Comparison of ENCODE assay signal across 8 cellular contexts in the genomic region with DNA sequence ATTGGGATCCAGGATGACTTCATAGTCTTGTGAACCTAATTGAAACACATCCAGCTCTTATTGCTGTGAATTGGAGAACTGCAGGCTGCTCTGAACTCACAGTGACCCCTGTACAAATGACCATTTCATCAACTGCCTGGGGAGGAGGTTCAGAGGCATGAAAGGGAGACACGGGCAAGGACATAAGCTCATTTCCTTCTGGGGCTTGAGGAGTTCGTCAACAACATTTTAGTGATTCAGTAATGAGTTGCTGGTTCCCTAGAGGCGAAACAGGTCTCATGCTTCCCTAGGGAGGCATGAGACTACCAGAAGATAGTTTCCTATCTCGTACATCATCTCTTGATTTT.
DNase-seq lines count a peak whose midpoint lies in the region; ATAC-seq and TF ChIP-seq lines count a peak whose summit lies in the region.

No MANE protein-coding gene starts in this region.

- intact Hi-C loops in natural killer cell (cut with micrococcal nuclease), result no loop called here
- intact Hi-C loops in mammary epithelial cell (cut with micrococcal nuclease), result no loop called here
- intact Hi-C loops in vagina (cut with DNase I), result no loop called here

- peaks cover 21 to 32% of the 10 kb centered on the region in 2 donors for H3K4me1 Mint-ChIP-seq in natural killer cell
- H3K4me1 Mint-ChIP-seq in natural killer cell treated with Interleukin-12 subunit alpha and Interleukin-12 subunit beta and Interleukin-15 and Interleukin-18, amount 100 ng/mL, for 72 hours (ENCODE audit: low read depth in 2 of 2), result peaks cover 16 to 24% of the 10 kb centered on the region in 2 donors

- H3K4me1 ChIP-seq in mammary epithelial cell (ENCODE audit: insufficient read depth, low read length) (peaks cover 6% of the 10 kb centered on the region), vagina (peaks cover 28% of the 10 kb centered on the region)

- CTCF ChIA-PET in mammary epithelial cell (lab: Charles Lee; ENCODE audit: low non-redundant PET), result no interaction called here

- H3K27ac ChIP-seq in mammary epithelial cell (ENCODE audit: insufficient read depth, low read depth, low read length) (no peak overlapping the region), vagina (peak overlapping the region; percentile 60)

- no peak overlapping the region for H3K4me3 Mint-ChIP-seq in natural killer cell
- no peak overlapping the region for H3K4me3 Mint-ChIP-seq in natural killer cell treated with Interleukin-12 subunit alpha and Interleukin-12 subunit beta and Interleukin-15 and Interleukin-18, amount 100 ng/mL, for 72 hours

- no peak overlapping the region for H2AFZ ChIP-seq in mammary epithelial cell (ENCODE audit: low read depth, low read length)

- peaks cover 1 to 9% of the 10 kb centered on the region in 2 donors for H3K27me3 Mint-ChIP-seq in natural killer cell (ENCODE audit: low read depth in 2 of 2)
- peaks cover 6 to 13% of the 10 kb centered on the region in 2 donors for H3K27me3 Mint-ChIP-seq in natural killer cell treated with Interleukin-12 subunit alpha and Interleukin-12 subunit beta and Interleukin-15 and Interleukin-18, amount 100 ng/mL, for 72 hours

- H3K36me3 Mint-ChIP-seq in natural killer cell, result no peaks in the 10 kb centered on the region
- no peaks in the 10 kb centered on the region for H3K36me3 Mint-ChIP-seq in natural killer cell treated with Interleukin-12 subunit alpha and Interleukin-12 subunit beta and Interleukin-15 and Interleukin-18, amount 100 ng/mL, for 72 hours

- H3K27me3 ChIP-seq in mammary epithelial cell (ENCODE audit: insufficient read depth, low read length) (no peaks in the 10 kb centered on the region), vagina (no peaks in the 10 kb centered on the region)

- H4K20me1 ChIP-seq in mammary epithelial cell (ENCODE audit: insufficient read depth, low read length), result no peaks in the 10 kb centered on the region

- 68% methylated on average over 4 of the region's 4 CpGs for WGBS in mammary epithelial cell (ENCODE audit: low coverage, missing lambda C conversion rate)

- peak overlapping the region in 1 of 2 donors; percentile 19 for H3K27ac Mint-ChIP-seq in natural killer cell
- peak overlapping the region in 1 of 2 donors; percentile 58 for H3K27ac Mint-ChIP-seq in natural killer cell treated with Interleukin-12 subunit alpha and Interleukin-12 subunit beta and Interleukin-15 and Interleukin-18, amount 100 ng/mL, for 72 hours

- TF ChIP-seq CTCF in natural killer cell (IDR thresholded peaks at IDR 0.05) (no peak), mammary epithelial cell (conservative IDR thresholded peaks at IDR 0.05 in 1 of 2, IDR thresholded peaks at IDR 0.05 in 1 of 2; ENCODE audit: extremely low read depth in 1 of 2, insufficient read depth in 1 of 2, low read depth in 1 of 2, low read length in 2 of 2) (no peak), vagina (IDR thresholded peaks at IDR 0.05) (no peak)

- DNase-seq in natural killer cell, result no peak
- DNase-seq in natural killer cell treated with Interleukin-12 subunit alpha and Interleukin-12 subunit beta and Interleukin-15 and Interleukin-18, amount 100 ng/mL, for 72 hours (ENCODE audit: low spot score), result no peak
- DNase-seq in mammary epithelial cell, result peak; percentile 15
- DNase-seq in lung microvascular endothelial cell (ENCODE audit: low read depth in 2 of 2), result peak; percentile 28 to 99
- DNase-seq in vagina (ENCODE audit: extremely low spot score in 2 of 2), result no peak
- DNase-seq in NCI-H1694 (lab: John Stamatoyannopoulos, UW), result no peak
- no peak for DNase-seq in NCI-H187 (lab: John Stamatoyannopoulos, UW)
- DNase-seq in DMS79 treated with DMSO at 0.1 percent for 48 hours (lab: John Stamatoyannopoulos, UW), result no peak

- TF ChIP-seq POLR2A in vagina (IDR thresholded peaks at IDR 0.05), result no peak

- BruUV-seq in mammary epithelial cell (replicated peaks; lab: Mats Ljungman, UMichigan), result no TSS peak

- no peak overlapping the region for H3K9ac ChIP-seq in mammary epithelial cell (ENCODE audit: insufficient read depth, low read length)

- peak in 2 of 3 donors; percentile 21 to 25 for ATAC-seq in natural killer cell
- no peak for ATAC-seq in natural killer cell treated with Interleukin-12 subunit alpha and Interleukin-12 subunit beta and Interleukin-15 and Interleukin-18, amount 100 ng/mL, for 72 hours

- no peaks in the 10 kb centered on the region for H3K79me2 ChIP-seq in mammary epithelial cell (ENCODE audit: insufficient read depth, low read length)

- H3K9me3 Mint-ChIP-seq in natural killer cell, result no peaks in the 10 kb centered on the region
- no peaks in the 10 kb centered on the region for H3K9me3 Mint-ChIP-seq in natural killer cell treated with Interleukin-12 subunit alpha and Interleukin-12 subunit beta and Interleukin-15 and Interleukin-18, amount 100 ng/mL, for 72 hours

- no peak overlapping the region for H3K4me2 ChIP-seq in mammary epithelial cell (ENCODE audit: insufficient read depth, low read depth, low read length)

- in situ Hi-C loops in mammary epithelial cell (cut with MboI; ENCODE audit: low sequenced_read_pairs in 2 of 2), result no loop called here

- H3K4me3 ChIP-seq in mammary epithelial cell (replicated peaks in 1 of 3; ENCODE audit: insufficient read depth in 1 of 3, low read depth in 2 of 3, low read length in 3 of 3), result no peak overlapping the region
- H3K4me3 ChIP-seq in vagina, result no peak overlapping the region

- dilution Hi-C loops in mammary epithelial cell (cut with HindIII; ENCODE audit: low sequenced_read_pairs), result no loop called here

- no peaks in the 10 kb centered on the region for H3K9me3 ChIP-seq in mammary epithelial cell (replicated peaks; ENCODE audit: insufficient read depth, low read length)
- no peaks in the 10 kb centered on the region for H3K9me3 ChIP-seq in vagina

- H3K36me3 ChIP-seq in mammary epithelial cell (ENCODE audit: insufficient read depth, low read length) (no peaks in the 10 kb centered on the region), vagina (no peaks in the 10 kb centered on the region)

Comparison
In these comparisons a context has a peak if more than half of its experiments do, and no peak if none do; other contexts are left out.
1. ATAC-seq: peak in natural killer cell (2 of 3); none in natural killer cell treated with Interleukin-12 subunit alpha and Interleukin-12 subunit beta and Interleukin-15 and Interleukin-18, amount 100 ng/mL, for 72 hours (0 of 2).
2. DNase-seq: peak in mammary epithelial cell (single experiment) and lung microvascular endothelial cell (2 of 2); none in natural killer cell (single experiment), natural killer cell treated with Interleukin-12 subunit alpha and Interleukin-12 subunit beta and Interleukin-15 and Interleukin-18, amount 100 ng/mL, for 72 hours (single experiment), vagina (0 of 2), NCI-H1694 (single experiment), NCI-H187 (0 of 2) and DMS79 treated with DMSO at 0.1 percent for 48 hours (single experiment).